15 cellular contexts compared by ENCODE assay signal in the genomic region with DNA sequence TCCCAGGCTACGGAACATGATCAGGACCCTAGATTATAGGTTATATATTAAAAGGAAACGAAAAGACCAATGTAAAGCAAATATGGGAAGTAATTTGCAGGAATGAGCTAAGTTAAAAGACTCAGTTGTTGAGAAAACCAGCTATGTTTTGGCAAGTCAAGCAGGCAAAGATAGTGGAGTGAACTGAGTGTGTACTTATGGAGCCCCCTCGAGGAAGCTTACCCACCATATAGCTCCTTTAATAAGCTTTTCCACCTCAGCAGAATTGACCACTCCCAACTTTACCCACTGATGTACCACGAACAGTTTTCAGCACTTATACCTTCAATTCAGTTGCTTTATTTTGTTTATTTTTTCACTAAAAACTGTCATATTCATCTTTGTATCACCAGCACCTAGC. TPM values are rescaled to one million over a fixed set of nuclear protein-coding genes. Genes with fewer than 3 reads are reported as not detected.
DNase-seq lines count a peak whose midpoint lies in the region; ATAC-seq, FAIRE-seq and TF ChIP-seq lines count a peak whose summit lies in the region.
"Had no signal": no experiment of that assay in that cellular context is flagged by ENCODE, and none has a peak within 500 bp of the region (broad histone marks: within the 10 kb centered on the region; RNA-seq: fewer than 3 reads in every experiment).

No MANE protein-coding gene starts in this region.

- WGBS in K562 (ENCODE audit: insufficient coverage, low coverage, missing lambda C conversion rate) = 13% methylated on average over 4 of the region's 4 CpGs

- no TSS peak for BruUV-seq in Calu3 (replicated peaks; lab: Mats Ljungman, UMichigan)
- BruUV-seq in OCI-LY7 (replicated peaks; lab: Mats Ljungman, UMichigan) = no TSS peak
- BruUV-seq in K562 (replicated peaks; lab: Mats Ljungman, UMichigan) = no TSS peak

- no peak for TF ChIP-seq EP300 in K562 (IDR thresholded peaks at IDR 0.05; ENCODE audit: low read length)

- H3K36me3 Mint-ChIP-seq in Calu3 (ENCODE audit: insufficient read depth, unreplicated experiment) (peaks cover 13% of the 10 kb centered on the region), GM23338 (ENCODE audit: low read depth) (no peaks in the 10 kb centered on the region)
- H3K36me3 Mint-ChIP-seq in activated CD8-positive, alpha-beta T cell treated with anti-CD3 and anti-CD28 coated beads, Interleukin-2, amount 10 ng/mL, durations not matched to agents 7 days and 5 days (ENCODE audit: low read depth) = no peaks in the 10 kb centered on the region
- H3K36me3 Mint-ChIP-seq: CD4-positive, alpha-beta memory T cell had no signal

- H3K9me3 ChIP-seq in OCI-LY7 (ENCODE audit: low read length) = no peaks in the 10 kb centered on the region
- no peaks in the 10 kb centered on the region for H3K9me3 ChIP-seq in K562 (replicated peaks; ENCODE audit: control insufficient read depth, insufficient read depth, low read depth, low read length)
- H3K9me3 ChIP-seq: A549, BE2C had no signal

- H3K27ac Mint-ChIP-seq in Calu3 (ENCODE audit: unreplicated experiment) = peak overlapping the region; percentile 83
- no peak overlapping the region for H3K27ac Mint-ChIP-seq in GM23338
- no peak overlapping the region for H3K27ac Mint-ChIP-seq in activated CD8-positive, alpha-beta T cell treated with anti-CD3 and anti-CD28 coated beads, Interleukin-2, amount 10 ng/mL, durations not matched to agents 7 days and 5 days
- H3K27ac Mint-ChIP-seq: CD4-positive, alpha-beta memory T cell had no signal

- TF ChIP-seq CTCF in Calu3 (IDR thresholded peaks at IDR 0.05; ENCODE audit: unreplicated experiment) (no peak), GM23338 (conservative IDR thresholded peaks at IDR 0.05; ENCODE audit: low read depth in 2 of 2) (0 out of 4 replicates have a peak, but pooled peaks of 1 of the 2 experiments have one; percentile 13), OCI-LY7 (conservative IDR thresholded peaks at IDR 0.05; ENCODE audit: low read length) (0 out of 2 replicates have a peak, but pooled peaks have one; percentile 22), K562 (IDR thresholded peaks at IDR 0.05 in 2 of 3, conservative IDR thresholded peaks at IDR 0.05 in 1 of 3; ENCODE audit: insufficient read depth in 2 of 3, low read depth in 1 of 3, low read length in 3 of 3) (0 out of 6 replicates have a peak, but pooled peaks of 1 of the 3 experiments have one; percentile 19), brain microvascular endothelial cell (IDR thresholded peaks at IDR 0.05; ENCODE audit: low read depth, low read length, missing control alignments) (no peak)

- CTCF ChIA-PET in Calu3 (lab: Charles Lee) = interaction anchor here (0.6 to 1.6 kb wide), 12 partner anchors 11 to 825 kb away, joined by 3 to 10 read pairs (median 4); partner anchors contain the start of genes MAN2A1 and PJA2
- CTCF ChIA-PET in OCI-LY7 (lab: Charles Lee; ENCODE audit: unreplicated experiment) = no interaction called here
- CTCF ChIA-PET in K562 (lab: Yijun Ruan, JAX; ENCODE audit: low intra/inter-chr PET ratio) = no interaction called here
- CTCF ChIA-PET in activated CD8-positive, alpha-beta T cell treated with anti-CD3 and anti-CD28 coated beads, Interleukin-2, amount 10 ng/mL, durations not matched to agents 7 days and 5 days (lab: Charles Lee) = no interaction called here

- in situ Hi-C loops in K562 (cut with MboI) = no loop called here
- in situ Hi-C loops in brain microvascular endothelial cell (cut with HindIII; ENCODE audit: low pct_ligation_motif_present, low sequenced_read_pairs) = no loop called here

- no peak overlapping the region for H3K4me3 ChIP-seq in GM23338
- H3K4me3 ChIP-seq in OCI-LY7 (ENCODE audit: low read depth, low read length, poor library complexity, severe bottlenecking) = no peak overlapping the region
- no peak overlapping the region for H3K4me3 ChIP-seq in K562
- no peak overlapping the region for H3K4me3 ChIP-seq in brain microvascular endothelial cell (ENCODE audit: low read depth, low read length)
- H3K4me3 ChIP-seq: A549 had no signal

- intact Hi-C loops in Calu3 (cut with micrococcal nuclease; ENCODE audit: unreplicated experiment) (loop anchor here (2.0 to 5.0 kb wide), 5 partner anchors 546 to 945 kb away; no protein-coding TSS in a partner anchor), OCI-LY7 (cut with micrococcal nuclease; ENCODE audit: unreplicated experiment) (loop anchor here (5.0 to 10.0 kb wide), 2 partner anchors 102 to 545 kb away; no protein-coding TSS in a partner anchor), K562 (cut with micrococcal nuclease) (loop anchor here (5.0 kb wide), 2 partner anchors 545 to 825 kb away; no protein-coding TSS in a partner anchor)

- FAIRE-seq in K562 (lab: Jason Lieb, UNC) = no peak
- FAIRE-seq: A549, D721Med, GM12892 had no signal

- no peaks in the 10 kb centered on the region for H3K9me1 ChIP-seq in K562 (ENCODE audit: control insufficient read depth, insufficient read depth, low read length)

- no peak for TF ChIP-seq POLR2A in K562 (conservative IDR thresholded peaks at IDR 0.05)

- peak overlapping the region; percentile 14 for H3K4me3 Mint-ChIP-seq in Calu3 (ENCODE audit: low read depth, unreplicated experiment)
- H3K4me3 Mint-ChIP-seq in GM23338 = no peak overlapping the region
- no peak overlapping the region for H3K4me3 Mint-ChIP-seq in activated CD8-positive, alpha-beta T cell treated with anti-CD3 and anti-CD28 coated beads, Interleukin-2, amount 10 ng/mL, durations not matched to agents 7 days and 5 days
- H3K4me3 Mint-ChIP-seq: CD4-positive, alpha-beta memory T cell had no signal

- POLR2A ChIA-PET in OCI-LY7 (lab: Charles Lee) = interaction anchor here (1.0 kb wide), 1 partner anchor 10 kb away, joined by 3 read pairs; no protein-coding TSS in a partner anchor
- POLR2A ChIA-PET in K562 (lab: Yijun Ruan, JAX) = interaction anchor here (0.6 to 1.0 kb wide), 2 partner anchors 9 to 368 kb away, joined by 3 to 4 read pairs; no protein-coding TSS in a partner anchor
- POLR2A ChIA-PET in activated CD8-positive, alpha-beta T cell treated with anti-CD3 and anti-CD28 coated beads, Interleukin-2, amount 10 ng/mL, durations not matched to agents 7 days and 5 days (lab: Charles Lee) = no interaction called here

- H3K9me2 ChIP-seq in GM23338 (ENCODE audit: insufficient read depth) = peaks cover 3% of the 10 kb centered on the region; the same call in 1 of the 2 replicates
- H3K9me2 ChIP-seq in OCI-LY7 (ENCODE audit: insufficient read depth, low read length) = no peaks in the 10 kb centered on the region

- H3K79me2 ChIP-seq in GM23338 (replicated peaks; ENCODE audit: insufficient read depth) (no peaks in the 10 kb centered on the region), OCI-LY7 (ENCODE audit: insufficient read depth, low read depth, low read length) (no peaks in the 10 kb centered on the region), K562 (ENCODE audit: control insufficient read depth, insufficient read depth, low read length) (no peaks in the 10 kb centered on the region)

- ATAC-seq in GM23338 (no peak), K562 (peak; percentile 68)
- no peak for ATAC-seq in activated CD8-positive, alpha-beta T cell treated with anti-CD3 and anti-CD28 coated beads, Interleukin-2, amount 10 ng/mL, durations not matched to agents 7 days and 5 days
- ATAC-seq: A549 had no signal

- H3K4me2 ChIP-seq in GM23338 (no peak overlapping the region), OCI-LY7 (ENCODE audit: low read length) (no peak overlapping the region), K562 (ENCODE audit: insufficient read depth, low read length) (no peak overlapping the region)
- H3K4me2 ChIP-seq: A549 had no signal

- H3F3A ChIP-seq in GM23338 (replicated peaks; ENCODE audit: low read depth) = no peaks in the 10 kb centered on the region

- no peaks in the 10 kb centered on the region for H3K27me3 ChIP-seq in GM23338 (ENCODE audit: insufficient read depth)
- H3K27me3 ChIP-seq in K562 (ENCODE audit: control insufficient read depth in 2 of 2, insufficient read depth in 2 of 2, low read length in 2 of 2) = no peaks in the 10 kb centered on the region
- no peaks in the 10 kb centered on the region for H3K27me3 ChIP-seq in brain microvascular endothelial cell (replicated peaks)
- H3K27me3 ChIP-seq: BE2C had no signal

- H3K4me1 ChIP-seq in GM23338 (ENCODE audit: insufficient read depth) (no peaks in the 10 kb centered on the region), OCI-LY7 (ENCODE audit: insufficient read depth, low read length, poor library complexity, severe bottlenecking) (peaks cover 5% of the 10 kb centered on the region), K562 (replicated peaks in 1 of 2; ENCODE audit: control insufficient read depth in 2 of 2, insufficient read depth in 2 of 2, low read length in 2 of 2) (peaks cover 0 to 5% of the 10 kb centered on the region in 2 experiments; a peak in 1 of 5 replicates)
- H3K4me1 ChIP-seq: A549, BE2C had no signal

- H4K20me1 ChIP-seq in GM23338 (replicated peaks; ENCODE audit: insufficient read depth) = no peaks in the 10 kb centered on the region
- H4K20me1 ChIP-seq in OCI-LY7 (ENCODE audit: insufficient read depth, low read length) = no peaks in the 10 kb centered on the region
- H4K20me1 ChIP-seq in K562 (replicated peaks; ENCODE audit: control insufficient read depth, insufficient read depth, low read length) = no peaks in the 10 kb centered on the region

- DNase-seq in Calu3 (peak; percentile 18), GM23338 (ENCODE audit: low spot score) (no peak), OCI-LY7 (ENCODE audit: low spot score) (no peak), K562 (ENCODE audit: extremely low read depth in 1 of 4, low spot score in 3 of 4) (peak in 1 of 4 experiments; percentile 18), nucleus accumbens (lab: John Stamatoyannopoulos, UW) (no peak), brain microvascular endothelial cell (no peak)
- no peak for DNase-seq in activated CD8-positive, alpha-beta T cell treated with anti-CD3 and anti-CD28 coated beads, Interleukin-2, amount 10 ng/mL, durations not matched to agents 7 days and 5 days
- DNase-seq: BE2C; CD4-positive, alpha-beta memory T cell; DND-41; GDM1 had no signal

- peak; percentile 23 to 51; a peak in 2 of 4 replicates for TF ChIP-seq RAD21 in K562 (CRISPR knock-in tag; conservative IDR thresholded peaks at IDR 0.05 in 1 of 2, IDR thresholded peaks at IDR 0.05 in 1 of 2)

- no peak overlapping the region for H3K9ac ChIP-seq in K562 (ENCODE audit: insufficient read depth in 1 of 2, low read depth in 2 of 2, low read length in 2 of 2)

- H3K36me3 ChIP-seq in GM23338 (ENCODE audit: insufficient read depth) (no peaks in the 10 kb centered on the region), OCI-LY7 (ENCODE audit: insufficient read depth, low read length) (no peaks in the 10 kb centered on the region), K562 (ENCODE audit: control insufficient read depth, insufficient read depth, low read length) (no peaks in the 10 kb centered on the region), brain microvascular endothelial cell (replicated peaks) (no peaks in the 10 kb centered on the region)
- H3K36me3 ChIP-seq: BE2C had no signal

- H2AFZ ChIP-seq in GM23338 (peak overlapping the region; percentile 12; the same call in 1 of the 2 replicates), OCI-LY7 (ENCODE audit: low read length) (no peak overlapping the region), K562 (ENCODE audit: low read depth, low read length) (no peak overlapping the region)

- no peak overlapping the region for H3K27ac ChIP-seq in GM23338 (ENCODE audit: low read depth)
- H3K27ac ChIP-seq in OCI-LY7 (ENCODE audit: low read depth, low read length, poor library complexity, severe bottlenecking) = no peak overlapping the region
- no peak overlapping the region for H3K27ac ChIP-seq in K562 (ENCODE audit: extremely low read depth, low read depth, low read length)
- H3K27ac ChIP-seq in brain microvascular endothelial cell = no peak overlapping the region
- H3K27ac ChIP-seq: A549, HL-60 had no signal

- H3K27me3 Mint-ChIP-seq in Calu3 (ENCODE audit: unreplicated experiment) = no peaks in the 10 kb centered on the region
- no peaks in the 10 kb centered on the region for H3K27me3 Mint-ChIP-seq in GM23338 (ENCODE audit: insufficient read depth, low read depth, poor library complexity)
- peaks cover 7% of the 10 kb centered on the region for H3K27me3 Mint-ChIP-seq in activated CD8-positive, alpha-beta T cell treated with anti-CD3 and anti-CD28 coated beads, Interleukin-2, amount 10 ng/mL, durations not matched to agents 7 days and 5 days (ENCODE audit: low read depth)

- H3K4me1 Mint-ChIP-seq in Calu3 (ENCODE audit: low read depth, unreplicated experiment) (peaks cover 39% of the 10 kb centered on the region), GM23338 (no peaks in the 10 kb centered on the region)
- peaks cover 4% of the 10 kb centered on the region for H3K4me1 Mint-ChIP-seq in activated CD8-positive, alpha-beta T cell treated with anti-CD3 and anti-CD28 coated beads, Interleukin-2, amount 10 ng/mL, durations not matched to agents 7 days and 5 days (ENCODE audit: low read depth)

- H3K9me3 Mint-ChIP-seq in Calu3 (ENCODE audit: low read depth, unreplicated experiment) (no peaks in the 10 kb centered on the region), GM23338 (no peaks in the 10 kb centered on the region; the same call in 2 of the 3 replicates)
- no peaks in the 10 kb centered on the region for H3K9me3 Mint-ChIP-seq in activated CD8-positive, alpha-beta T cell treated with anti-CD3 and anti-CD28 coated beads, Interleukin-2, amount 10 ng/mL, durations not matched to agents 7 days and 5 days (ENCODE audit: insufficient read depth)
- H3K9me3 Mint-ChIP-seq: CD4-positive, alpha-beta memory T cell had no signal

RNA-seq across cellular contexts. Expression of gene PJA2, which starts 57.3 kb away (rescaled TPM):
- total RNA-seq in Calu3 (2022) (81.0 and 89.0 TPM in 2 replicates), OCI-LY7 (2022) (69.7 and 79.8 TPM in 2 replicates), K562 (2014; rRNA removed) (25.1 and 26.4 TPM in 2 replicates), K562 (2014; rRNA removed; fragmentation: Illumina TruSeq; extraction: Trizol) (56.7 and 63.5 TPM in 2 replicates), K562 (2015; rRNA removed; fragmentation: Illumina TruSeq; extraction: Trizol) (48.8 and 52.1 TPM in 2 replicates), K562 (2021) (43.1 and 43.7 TPM in 2 replicates)
- total RNA-seq in GM23338 (2014; rRNA removed; shearing (Covaris generic)) = 62.5 and 65.3 TPM in 2 replicates
- polyA plus RNA-seq in GM23338 (2016; fragmentation: Nextera tagmentation; extraction: Ambion mirVana) (30.3 and 31.5 TPM in 2 replicates), K562 (2011; rRNA removed) (69.6 and 82.1 TPM in 2 replicates), K562 (2014; fragmentation: Illumina TruSeq; extraction: Trizol) (50.2 and 53.2 TPM in 2 replicates), K562 (2014; fragmentation: Nextera tagmentation; extraction: Ambion mirVana) (10 to 100 TPM; 31.2 to 50.1 TPM), K562 (2014; rRNA removed) (33.9 TPM in 2 replicates)
- total RNA-seq in OCI-LY7 (2014; rRNA removed; shearing (Covaris generic)) = 41.3 and 47.9 TPM in 2 replicates
- total RNA-seq in K562 (2011; cell fraction: chromatin; rRNA removed; ENCODE audit: low replicate concordance) = 17.3 and 73.8 TPM in 2 replicates
- total RNA-seq in K562 (2011; cell fraction: nucleolus; rRNA removed) = 9.3 and 12.9 TPM in 2 replicates
- total RNA-seq in K562 (2011; cell fraction: nucleoplasm; rRNA removed) = 29.8 and 44.4 TPM in 2 replicates
- polyA plus RNA-seq in K562 (2011; cell fraction: cytosol; rRNA removed) = 16.4 and 39.3 TPM in 2 replicates
- 14.9 and 24.4 TPM in 2 replicates for polyA plus RNA-seq in K562 (2011; cell fraction: nucleus; rRNA removed)
- 44.5 and 46.7 TPM in 2 replicates for polyA plus RNA-seq in K562 (2012)
- polyA minus RNA-seq in K562 (2011; rRNA and poly(A)+ RNA removed) = 150 and 167 TPM in 2 replicates
- 39.3 and 47.3 TPM in 2 replicates for polyA minus RNA-seq in K562 (2011; cell fraction: cytosol; rRNA and poly(A)+ RNA removed)
- polyA minus RNA-seq in K562 (2011; cell fraction: nucleus; rRNA and poly(A)+ RNA removed) = 21.4 and 44.0 TPM in 2 replicates
- 10 to 100 TPM; 50.2 to 53.5 TPM for total RNA-seq in activated CD8-positive, alpha-beta T cell treated with anti-CD3 and anti-CD28 coated beads, Interleukin-2, amount 10 ng/mL, durations not matched to agents 7 days and 5 days
